Comparison of ENCODE assay signal across 14 cellular contexts in the genomic region with DNA sequence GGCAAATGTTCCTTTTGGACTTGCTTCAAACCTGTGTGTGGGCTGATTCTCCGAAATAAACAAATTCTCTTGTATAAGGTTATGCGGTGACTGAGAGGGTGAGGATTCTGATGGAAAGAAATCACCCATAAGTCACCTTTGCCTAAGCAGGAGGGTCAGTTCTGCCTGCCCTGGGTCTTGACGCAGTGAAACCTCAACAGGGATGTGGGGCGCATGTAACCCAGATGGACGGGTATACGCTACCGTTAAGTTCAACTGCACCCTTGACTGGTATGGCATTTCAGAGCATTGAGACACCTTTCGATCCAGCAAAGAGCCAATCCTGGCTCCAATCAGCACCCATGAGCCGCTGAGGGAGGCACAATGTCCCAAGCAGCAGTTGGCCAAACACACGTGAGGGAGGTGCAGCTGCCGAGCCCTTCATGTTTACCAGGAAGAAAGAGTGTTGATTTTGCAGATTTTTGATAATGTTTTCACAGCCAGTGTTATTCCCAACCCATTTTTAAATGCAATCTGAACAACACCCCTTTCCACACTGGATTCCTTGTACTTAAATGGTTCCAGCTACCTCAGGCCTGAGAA. TPM values are rescaled to one million over a fixed set of nuclear protein-coding genes. Genes with fewer than 3 reads are reported as not detected.
DNase-seq lines count a peak whose midpoint lies in the region; ATAC-seq and TF ChIP-seq lines count a peak whose summit lies in the region.
"Had no signal": no experiment of that assay in that cellular context is flagged by ENCODE, and none has a peak within 500 bp of the region (broad histone marks: within the 10 kb centered on the region; RNA-seq: fewer than 3 reads in every experiment).

No MANE protein-coding gene starts in this region.

- H3K9me3 ChIP-seq in heart left ventricle (no peaks in the 10 kb centered on the region), right atrium auricular region (no peaks in the 10 kb centered on the region), uterus (no peaks in the 10 kb centered on the region)
- H3K9me3 ChIP-seq: adrenal gland, ovary had no signal

- TF ChIP-seq POLR2A in heart left ventricle (IDR thresholded peaks at IDR 0.05) (no peak), uterus (IDR thresholded peaks at IDR 0.05) (no peak)

- intact Hi-C loops in heart left ventricle (cut with DNase I): loop anchor here in 2 of 10 donors (5.0 kb wide), 1 partner anchor 44 kb away; no protein-coding TSS in a partner anchor
- intact Hi-C loops in Right ventricle myocardium superior (cut with DNase I): no loop called here
- intact Hi-C loops in uterus (cut with DNase I; ENCODE audit: low total_unique reads): no loop called here

- DNase-seq in heart left ventricle (no peak), Right ventricle myocardium superior (no peak), right atrium auricular region (ENCODE audit: low spot score) (no peak), progenitor cell of endocrine pancreas (ENCODE audit: low spot score, unreplicated experiment) (no peak), uterus (no peak), DMS 273 treated with DMSO at 0.1 percent for 48 hours (lab: John Stamatoyannopoulos, UW) (no peak), SKM-1 (lab: John Stamatoyannopoulos, UW; ENCODE audit: unreplicated experiment) (no peak)
- no peak for DNase-seq in stimulated activated CD4-positive, alpha-beta T cell treated with anti-CD3 and anti-CD28 coated beads, Interleukin-2, amount 100 ng/mL, for 48 hours
- DNase-seq: activated CD8-positive, alpha-beta T cell treated with anti-CD3 and anti-CD28 coated beads for 36 hours; adrenal gland; COR-L47; ovary; stimulated activated CD8-positive, alpha-beta memory T cell treated with anti-CD3 and anti-CD28 coated beads, Interleukin-4, amount 100 ng/mL, for 48 hours had no signal

- no peak overlapping the region for H3K4me3 Mint-ChIP-seq in progenitor cell of endocrine pancreas (ENCODE audit: low read depth)
- H3K4me3 Mint-ChIP-seq: activated CD8-positive, alpha-beta T cell treated with anti-CD3 and anti-CD28 coated beads for 36 hours; dendritic cell treated with granulocyte-macrophage colony-stimulating factor and Interleukin-4, amounts not matched to agents 40 ng/mL and 50 ng/mL, for 4 days had no signal

- H3K36me3 ChIP-seq in heart left ventricle (no peaks in the 10 kb centered on the region), right atrium auricular region (no peaks in the 10 kb centered on the region), uterus (no peaks in the 10 kb centered on the region)
- H3K36me3 ChIP-seq: adrenal gland, ovary had no signal

- no peaks in the 10 kb centered on the region for H3K27me3 ChIP-seq in heart left ventricle
- no peaks in the 10 kb centered on the region for H3K27me3 ChIP-seq in right atrium auricular region
- no peaks in the 10 kb centered on the region for H3K27me3 ChIP-seq in uterus
- H3K27me3 ChIP-seq: adrenal gland, ovary had no signal

- H3K9me3 Mint-ChIP-seq in progenitor cell of endocrine pancreas (ENCODE audit: low read depth): no peaks in the 10 kb centered on the region
- H3K9me3 Mint-ChIP-seq: activated CD8-positive, alpha-beta T cell treated with anti-CD3 and anti-CD28 coated beads for 36 hours; dendritic cell treated with granulocyte-macrophage colony-stimulating factor and Interleukin-4, amounts not matched to agents 40 ng/mL and 50 ng/mL, for 4 days had no signal

- H3K4me1 ChIP-seq in heart left ventricle (peaks cover 16 to 99% (median 73%) of the 10 kb centered on the region in 12 donors), right atrium auricular region (peaks cover 0 to 94% of the 10 kb centered on the region in 2 donors), uterus (peaks cover 0 to 5% of the 10 kb centered on the region in 2 donors)

- H3K27ac Mint-ChIP-seq in progenitor cell of endocrine pancreas: peak overlapping the region; percentile 30
- H3K27ac Mint-ChIP-seq: activated CD8-positive, alpha-beta T cell treated with anti-CD3 and anti-CD28 coated beads for 36 hours; dendritic cell treated with granulocyte-macrophage colony-stimulating factor and Interleukin-4, amounts not matched to agents 40 ng/mL and 50 ng/mL, for 4 days had no signal

- ATAC-seq in heart left ventricle (no peak), Right ventricle myocardium superior (ENCODE audit: poor library complexity) (no peak)

- H3K36me3 Mint-ChIP-seq in progenitor cell of endocrine pancreas (ENCODE audit: insufficient read depth): no peaks in the 10 kb centered on the region

- no peak overlapping the region for H3K4me3 ChIP-seq in heart left ventricle
- H3K4me3 ChIP-seq in right atrium auricular region: no peak overlapping the region
- H3K4me3 ChIP-seq in uterus: no peak overlapping the region
- H3K4me3 ChIP-seq: adrenal gland, ovary had no signal

- no peak for TF ChIP-seq CTCF in heart left ventricle (IDR thresholded peaks at IDR 0.05)
- no peak for TF ChIP-seq CTCF in right atrium auricular region (IDR thresholded peaks at IDR 0.05)
- no peak for TF ChIP-seq CTCF in progenitor cell of endocrine pancreas (IDR thresholded peaks at IDR 0.05; ENCODE audit: unreplicated experiment)
- TF ChIP-seq CTCF in uterus (IDR thresholded peaks at IDR 0.05): no peak

- WGBS in heart left ventricle, 4 donors: 67 to 75% (median 70%) methylated on average over 11 of the region's 11 CpGs

- no peaks in the 10 kb centered on the region for H3K27me3 Mint-ChIP-seq in progenitor cell of endocrine pancreas
- H3K27me3 Mint-ChIP-seq: dendritic cell treated with granulocyte-macrophage colony-stimulating factor and Interleukin-4, amounts not matched to agents 40 ng/mL and 50 ng/mL, for 4 days had no signal

- H3K27ac ChIP-seq in heart left ventricle (peak overlapping the region; percentile 53 to 91 (median 75)), right atrium auricular region (peak overlapping the region; percentile 79 to 92), uterus (peak overlapping the region; percentile 85 to 95)
- H3K27ac ChIP-seq: ovary had no signal

- peaks cover 32% of the 10 kb centered on the region for H3K4me1 Mint-ChIP-seq in progenitor cell of endocrine pancreas (ENCODE audit: low read depth)

RNA-seq across cellular contexts. Expression of gene SORBS1, which starts 48.1 kb away (rescaled TPM):
- total RNA-seq in heart left ventricle: 1,000 to 10,000 TPM in 5 of 9 donors, 100 to 1,000 TPM in 4; 380 to 1,440 (median 1,065) TPM
- polyA plus RNA-seq in heart left ventricle: 100 to 1,000 TPM; 355 to 380 TPM
- total RNA-seq in Right ventricle myocardium superior: 697 TPM
- total RNA-seq in right atrium auricular region: 100 to 1,000 TPM; 742 to 815 TPM
- 25.2 and 30.7 TPM in 2 replicates for total RNA-seq in progenitor cell of endocrine pancreas
- total RNA-seq in uterus: 100 to 1,000 TPM in 3 of 4 donors, 10 to 100 TPM in 1; 89.9 to 422 (median 271) TPM
